In the genomic region with DNA sequence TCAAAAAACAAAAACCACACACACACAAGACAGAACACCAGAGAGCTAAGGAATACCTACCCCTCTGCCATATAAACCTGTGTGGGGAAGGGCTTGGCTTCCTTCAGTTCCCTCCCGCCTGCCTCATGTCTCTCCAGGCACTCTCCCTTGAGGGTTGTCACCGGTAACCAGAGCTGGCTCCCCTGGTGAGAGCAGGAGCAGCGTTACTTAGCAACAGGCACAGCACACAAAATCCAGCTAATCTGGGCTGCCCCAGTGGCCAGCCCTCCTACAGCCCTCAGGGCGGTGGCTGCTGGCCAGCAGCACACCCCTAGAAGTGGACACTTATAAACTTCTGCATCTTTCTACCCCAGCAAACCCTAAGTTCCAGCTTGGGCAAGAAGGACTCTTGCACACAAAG, we compare ENCODE assay signal across 11 cellular contexts. TPM values are rescaled to one million over a fixed set of nuclear protein-coding genes. Genes with fewer than 3 reads are reported as not detected.
DNase-seq lines count a peak whose midpoint lies in the region; ATAC-seq and TF ChIP-seq lines count a peak whose summit lies in the region.
"Had no signal": no experiment of that assay in that cellular context is flagged by ENCODE, and none has a peak within 500 bp of the region (broad histone marks: within the 10 kb centered on the region; RNA-seq: fewer than 3 reads in every experiment).

No MANE protein-coding gene starts in this region.

- peaks cover 28% of the 10 kb centered on the region for H3K4me1 Mint-ChIP-seq in Calu3 (ENCODE audit: low read depth, unreplicated experiment)

- ATAC-seq in SK-N-SH treated with all-trans-retinoic acid at 6 μM for 48 hours (peak; percentile 12; the same call in 2 of the 3 replicates), GM18505 (IDR thresholded peaks at IDR 0.05; ENCODE audit: unreplicated experiment) (no peak)

- no peaks in the 10 kb centered on the region for H3K27me3 Mint-ChIP-seq in Calu3 (ENCODE audit: unreplicated experiment)
- H3K27me3 Mint-ChIP-seq: memory B cell had no signal

- CTCF ChIA-PET in Calu3 (lab: Charles Lee) = interaction anchor here (0.6 kb wide), 1 partner anchor 394 kb away, joined by 4 read pairs; no protein-coding TSS in a partner anchor

- H3K36me3 Mint-ChIP-seq in Calu3 (ENCODE audit: insufficient read depth, unreplicated experiment) = peaks cover 15% of the 10 kb centered on the region
- H3K36me3 Mint-ChIP-seq: memory B cell had no signal

- intact Hi-C loops in Calu3 (cut with micrococcal nuclease; ENCODE audit: unreplicated experiment) = no loop called here

- no peak for TF ChIP-seq CTCF in Calu3 (IDR thresholded peaks at IDR 0.05; ENCODE audit: unreplicated experiment)

- DNase-seq in Calu3 (peak; percentile 31), NCI-H1436 treated with DMSO at 0.1 percent for 48 hours (lab: John Stamatoyannopoulos, UW) (peak; percentile 93), iris pigment epithelial cell (ENCODE audit: low read depth) (peak; percentile 52), COLO829 (ENCODE audit: low spot score) (no peak), T-helper 2 cell (no peak)
- no peak for DNase-seq in activated CD8-positive, alpha-beta memory T cell treated with anti-CD3 and anti-CD28 coated beads, Interleukin-2, amount 50 U/mL, for 4 hours
- DNase-seq: GDM1 had no signal

- no peaks in the 10 kb centered on the region for H3K9me3 Mint-ChIP-seq in Calu3 (ENCODE audit: low read depth, unreplicated experiment)
- H3K9me3 Mint-ChIP-seq: memory B cell; T-helper 1 cell treated with Interleukin-12 subunit alpha and Interleukin-12 subunit beta and Interleukin-4 antibody, amounts not matched to agents 30 μg/mL and 1 μg/mL, for 36 hours had no signal

- H3K27ac Mint-ChIP-seq in Calu3 (ENCODE audit: unreplicated experiment) = no peak overlapping the region
- H3K27ac Mint-ChIP-seq: memory B cell; T-helper 1 cell treated with Interleukin-12 subunit alpha and Interleukin-12 subunit beta and Interleukin-4 antibody, amounts not matched to agents 30 μg/mL and 1 μg/mL, for 36 hours had no signal

- no TSS peak for BruUV-seq in Calu3 (replicated peaks; lab: Mats Ljungman, UMichigan)

- no peak for TF ChIP-seq POLR2A in GM18505 (IDR thresholded peaks at IDR 0.05; ENCODE audit: borderline replicate concordance, extremely low read depth, insufficient read depth, insufficient read length)

- no peak overlapping the region for H3K4me3 Mint-ChIP-seq in Calu3 (ENCODE audit: low read depth, unreplicated experiment)
- H3K4me3 Mint-ChIP-seq: memory B cell; T-helper 1 cell treated with Interleukin-12 subunit alpha and Interleukin-12 subunit beta and Interleukin-4 antibody, amounts not matched to agents 30 μg/mL and 1 μg/mL, for 36 hours had no signal

TF ChIP-seq in SK-N-SH treated with all-trans-retinoic acid at 6 μM for 48 hours, 23 proteins besides CTCF, POLR2A, EP300 and RAD21 (continues in another document):
- TF ChIP-seq GLIS3 (CRISPR knock-in tag; IDR thresholded peaks at IDR 0.05) (no peak), ZC3H10 (CRISPR knock-in tag; IDR thresholded peaks at IDR 0.05) (no peak), ZNF565 (CRISPR knock-in tag; conservative IDR thresholded peaks at IDR 0.05; ENCODE audit: low read depth) (no peak), PPARA (CRISPR knock-in tag; IDR thresholded peaks at IDR 0.05; ENCODE audit: borderline replicate concordance) (no peak), ARNTL (CRISPR knock-in tag; IDR thresholded peaks at IDR 0.05; ENCODE audit: borderline replicate concordance, low read depth) (no peak), OSR1 (CRISPR knock-in tag; IDR thresholded peaks at IDR 0.05) (no peak), TCF4 (CRISPR knock-in tag; IDR thresholded peaks at IDR 0.05; ENCODE audit: borderline replicate concordance) (no peak), ZNF8 (CRISPR knock-in tag; IDR thresholded peaks at IDR 0.05) (no peak), ISL1 (CRISPR knock-in tag; IDR thresholded peaks at IDR 0.05) (no peak), SNAI2 (CRISPR knock-in tag; IDR thresholded peaks at IDR 0.05) (no peak), CSDC2 (CRISPR knock-in tag; IDR thresholded peaks at IDR 0.05) (no peak)
- TF ChIP-seq, protein P1, sequence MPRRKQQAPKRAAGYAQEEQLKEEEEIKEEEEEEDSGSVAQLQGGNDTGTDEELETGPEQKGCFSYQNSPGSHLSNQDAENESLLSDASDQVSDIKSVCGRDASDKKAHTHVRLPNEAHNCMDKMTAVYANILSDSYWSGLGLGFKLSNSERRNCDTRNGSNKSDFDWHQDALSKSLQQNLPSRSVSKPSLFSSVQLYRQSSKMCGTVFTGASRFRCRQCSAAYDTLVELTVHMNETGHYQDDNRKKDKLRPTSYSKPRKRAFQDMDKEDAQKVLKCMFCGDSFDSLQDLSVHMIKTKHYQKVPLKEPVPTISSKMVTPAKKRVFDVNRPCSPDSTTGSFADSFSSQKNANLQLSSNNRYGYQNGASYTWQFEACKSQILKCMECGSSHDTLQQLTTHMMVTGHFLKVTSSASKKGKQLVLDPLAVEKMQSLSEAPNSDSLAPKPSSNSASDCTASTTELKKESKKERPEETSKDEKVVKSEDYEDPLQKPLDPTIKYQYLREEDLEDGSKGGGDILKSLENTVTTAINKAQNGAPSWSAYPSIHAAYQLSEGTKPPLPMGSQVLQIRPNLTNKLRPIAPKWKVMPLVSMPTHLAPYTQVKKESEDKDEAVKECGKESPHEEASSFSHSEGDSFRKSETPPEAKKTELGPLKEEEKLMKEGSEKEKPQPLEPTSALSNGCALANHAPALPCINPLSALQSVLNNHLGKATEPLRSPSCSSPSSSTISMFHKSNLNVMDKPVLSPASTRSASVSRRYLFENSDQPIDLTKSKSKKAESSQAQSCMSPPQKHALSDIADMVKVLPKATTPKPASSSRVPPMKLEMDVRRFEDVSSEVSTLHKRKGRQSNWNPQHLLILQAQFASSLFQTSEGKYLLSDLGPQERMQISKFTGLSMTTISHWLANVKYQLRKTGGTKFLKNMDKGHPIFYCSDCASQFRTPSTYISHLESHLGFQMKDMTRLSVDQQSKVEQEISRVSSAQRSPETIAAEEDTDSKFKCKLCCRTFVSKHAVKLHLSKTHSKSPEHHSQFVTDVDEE (CRISPR knock-in tag; IDR thresholded peaks at IDR 0.05) = no peak
- TF ChIP-seq, protein P2, sequence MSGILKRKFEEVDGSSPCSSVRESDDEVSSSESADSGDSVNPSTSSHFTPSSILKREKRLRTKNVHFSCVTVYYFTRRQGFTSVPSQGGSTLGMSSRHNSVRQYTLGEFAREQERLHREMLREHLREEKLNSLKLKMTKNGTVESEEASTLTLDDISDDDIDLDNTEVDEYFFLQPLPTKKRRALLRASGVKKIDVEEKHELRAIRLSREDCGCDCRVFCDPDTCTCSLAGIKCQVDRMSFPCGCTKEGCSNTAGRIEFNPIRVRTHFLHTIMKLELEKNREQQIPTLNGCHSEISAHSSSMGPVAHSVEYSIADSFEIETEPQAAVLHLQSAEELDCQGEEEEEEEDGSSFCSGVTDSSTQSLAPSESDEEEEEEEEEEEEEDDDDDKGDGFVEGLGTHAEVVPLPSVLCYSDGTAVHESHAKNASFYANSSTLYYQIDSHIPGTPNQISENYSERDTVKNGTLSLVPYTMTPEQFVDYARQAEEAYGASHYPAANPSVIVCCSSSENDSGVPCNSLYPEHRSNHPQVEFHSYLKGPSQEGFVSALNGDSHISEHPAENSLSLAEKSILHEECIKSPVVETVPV (CRISPR knock-in tag; IDR thresholded peaks at IDR 0.05) = no peak
- TF ChIP-seq, protein P3, sequence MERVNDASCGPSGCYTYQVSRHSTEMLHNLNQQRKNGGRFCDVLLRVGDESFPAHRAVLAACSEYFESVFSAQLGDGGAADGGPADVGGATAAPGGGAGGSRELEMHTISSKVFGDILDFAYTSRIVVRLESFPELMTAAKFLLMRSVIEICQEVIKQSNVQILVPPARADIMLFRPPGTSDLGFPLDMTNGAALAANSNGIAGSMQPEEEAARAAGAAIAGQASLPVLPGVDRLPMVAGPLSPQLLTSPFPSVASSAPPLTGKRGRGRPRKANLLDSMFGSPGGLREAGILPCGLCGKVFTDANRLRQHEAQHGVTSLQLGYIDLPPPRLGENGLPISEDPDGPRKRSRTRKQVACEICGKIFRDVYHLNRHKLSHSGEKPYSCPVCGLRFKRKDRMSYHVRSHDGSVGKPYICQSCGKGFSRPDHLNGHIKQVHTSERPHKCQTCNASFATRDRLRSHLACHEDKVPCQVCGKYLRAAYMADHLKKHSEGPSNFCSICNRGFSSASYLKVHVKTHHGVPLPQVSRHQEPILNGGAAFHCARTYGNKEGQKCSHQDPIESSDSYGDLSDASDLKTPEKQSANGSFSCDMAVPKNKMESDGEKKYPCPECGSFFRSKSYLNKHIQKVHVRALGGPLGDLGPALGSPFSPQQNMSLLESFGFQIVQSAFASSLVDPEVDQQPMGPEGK (CRISPR knock-in tag; IDR thresholded peaks at IDR 0.05; ENCODE audit: borderline replicate concordance) = no peak
- TF ChIP-seq, protein P4, sequence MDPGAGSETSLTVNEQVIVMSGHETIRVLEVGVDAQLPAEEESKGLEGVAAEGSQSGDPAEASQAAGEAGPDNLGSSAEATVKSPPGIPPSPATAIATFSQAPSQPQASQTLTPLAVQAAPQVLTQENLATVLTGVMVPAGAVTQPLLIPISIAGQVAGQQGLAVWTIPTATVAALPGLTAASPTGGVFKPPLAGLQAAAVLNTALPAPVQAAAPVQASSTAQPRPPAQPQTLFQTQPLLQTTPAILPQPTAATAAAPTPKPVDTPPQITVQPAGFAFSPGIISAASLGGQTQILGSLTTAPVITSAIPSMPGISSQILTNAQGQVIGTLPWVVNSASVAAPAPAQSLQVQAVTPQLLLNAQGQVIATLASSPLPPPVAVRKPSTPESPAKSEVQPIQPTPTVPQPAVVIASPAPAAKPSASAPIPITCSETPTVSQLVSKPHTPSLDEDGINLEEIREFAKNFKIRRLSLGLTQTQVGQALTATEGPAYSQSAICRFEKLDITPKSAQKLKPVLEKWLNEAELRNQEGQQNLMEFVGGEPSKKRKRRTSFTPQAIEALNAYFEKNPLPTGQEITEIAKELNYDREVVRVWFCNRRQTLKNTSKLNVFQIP (CRISPR knock-in tag; IDR thresholded peaks at IDR 0.05; ENCODE audit: borderline replicate concordance, low read depth) = no peak
- TF ChIP-seq, protein P5, sequence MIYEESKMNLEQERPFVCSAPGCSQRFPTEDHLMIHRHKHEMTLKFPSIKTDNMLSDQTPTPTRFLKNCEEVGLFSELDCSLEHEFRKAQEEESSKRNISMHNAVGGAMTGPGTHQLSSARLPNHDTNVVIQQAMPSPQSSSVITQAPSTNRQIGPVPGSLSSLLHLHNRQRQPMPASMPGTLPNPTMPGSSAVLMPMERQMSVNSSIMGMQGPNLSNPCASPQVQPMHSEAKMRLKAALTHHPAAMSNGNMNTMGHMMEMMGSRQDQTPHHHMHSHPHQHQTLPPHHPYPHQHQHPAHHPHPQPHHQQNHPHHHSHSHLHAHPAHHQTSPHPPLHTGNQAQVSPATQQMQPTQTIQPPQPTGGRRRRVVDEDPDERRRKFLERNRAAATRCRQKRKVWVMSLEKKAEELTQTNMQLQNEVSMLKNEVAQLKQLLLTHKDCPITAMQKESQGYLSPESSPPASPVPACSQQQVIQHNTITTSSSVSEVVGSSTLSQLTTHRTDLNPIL (CRISPR knock-in tag; IDR thresholded peaks at IDR 0.05; ENCODE audit: low read depth) = no peak

RNA-seq across cellular contexts. Expression of a gene that starts 21.6 kb away (rescaled TPM):
- 18.0 and 18.9 TPM in 2 replicates for total RNA-seq in Calu3 (2022)

RNA-seq across cellular contexts. Expression of a gene that starts 22.9 kb away (rescaled TPM):
- total RNA-seq in Calu3 (2022) = 0.34 TPM in 1 of 2 replicates, not detected in the other

RNA-seq across cellular contexts. Expression of a gene that starts 40.1 kb away (rescaled TPM):
- 32.8 and 35.0 TPM in 2 replicates for total RNA-seq in Calu3 (2022)

RNA-seq across cellular contexts. Expression of a gene that starts 49.8 kb away (rescaled TPM):
- total RNA-seq in Calu3 (2022) = not detected in 2 replicates

Comparison
In these comparisons a context has a peak if more than half of its experiments do, and no peak if none do; other contexts are left out.
1. DNase-seq: peak in Calu3 (single experiment), NCI-H1436 treated with DMSO at 0.1 percent for 48 hours (single experiment) and iris pigment epithelial cell (single experiment); none in activated CD8-positive, alpha-beta memory T cell treated with anti-CD3 and anti-CD28 coated beads, Interleukin-2, amount 50 U/mL, for 4 hours (single experiment), COLO829 (single experiment) and T-helper 2 cell (0 of 5).